In the genomic region with DNA sequence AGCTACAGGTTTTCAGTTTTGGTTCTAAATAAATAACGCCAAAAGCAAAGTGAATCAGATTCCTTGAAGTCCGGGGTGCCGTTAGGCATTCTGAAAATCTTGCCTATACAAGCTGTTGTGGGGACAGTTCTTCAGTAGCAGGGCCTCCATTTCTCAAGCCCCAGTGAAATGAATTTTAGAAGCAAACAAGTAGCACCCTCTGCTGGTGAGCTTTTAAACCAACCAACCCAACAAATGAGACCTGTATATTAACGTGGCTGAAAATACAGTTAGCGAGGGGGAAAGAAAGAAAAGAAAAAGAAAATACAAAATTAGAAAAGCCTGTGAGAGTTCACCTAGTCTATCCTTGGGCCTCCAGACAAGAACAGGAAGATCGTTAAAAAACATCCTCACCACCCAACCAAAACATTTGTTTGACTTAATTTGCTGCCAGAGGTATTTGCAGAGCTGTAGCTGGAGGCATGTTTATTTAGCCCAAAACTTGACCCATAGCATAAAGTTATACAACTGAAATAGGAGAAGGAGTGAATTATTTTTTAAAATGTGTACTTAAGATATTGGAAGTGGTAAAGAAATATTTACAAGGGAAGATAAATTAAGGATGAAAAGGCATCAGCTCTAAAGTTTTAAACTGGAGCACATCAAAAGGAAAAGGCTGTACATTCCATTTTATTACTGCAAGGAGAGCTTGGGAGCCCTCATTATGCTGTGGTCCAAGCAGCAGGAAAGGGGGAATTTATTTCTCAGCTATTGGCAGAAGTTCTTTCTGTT, we compare ENCODE assay signal across 8 cellular contexts.
DNase-seq lines count a peak whose midpoint lies in the region; ATAC-seq and TF ChIP-seq lines count a peak whose summit lies in the region.

No MANE protein-coding gene starts in this region.

- no peak overlapping the region for H3K27ac Mint-ChIP-seq in activated CD4-positive, alpha-beta T cell treated with anti-CD3 and anti-CD28 coated beads, Interleukin-2, amount 10 ng/mL, durations not matched to agents 7 days and 5 days
- no peak overlapping the region for H3K27ac Mint-ChIP-seq in immature natural killer cell

- H3K4me3 ChIP-seq in astrocyte of the cerebellum (ENCODE audit: low read depth, low read length) (no peak overlapping the region), transverse colon (no peak overlapping the region)

- peaks cover 2% of the 10 kb centered on the region for H3K27me3 Mint-ChIP-seq in activated CD4-positive, alpha-beta T cell treated with anti-CD3 and anti-CD28 coated beads, Interleukin-2, amount 10 ng/mL, durations not matched to agents 7 days and 5 days
- peaks cover 0 to 9% (median 3%) of the 10 kb centered on the region in 3 donors for H3K27me3 Mint-ChIP-seq in immature natural killer cell (ENCODE audit: low read depth in 3 of 3)

- no peaks in the 10 kb centered on the region for H3K9me3 Mint-ChIP-seq in activated CD4-positive, alpha-beta T cell treated with anti-CD3 and anti-CD28 coated beads, Interleukin-2, amount 10 ng/mL, durations not matched to agents 7 days and 5 days
- peaks cover 0 to 2% (median 0%) of the 10 kb centered on the region in 6 donors for H3K9me3 Mint-ChIP-seq in immature natural killer cell

- H3K27me3 ChIP-seq in transverse colon, result no peaks in the 10 kb centered on the region

- peak; percentile 50 for ATAC-seq in HG02885 (IDR thresholded peaks at IDR 0.05; ENCODE audit: poor library complexity, unreplicated experiment)

- no peaks in the 10 kb centered on the region for H3K36me3 Mint-ChIP-seq in activated CD4-positive, alpha-beta T cell treated with anti-CD3 and anti-CD28 coated beads, Interleukin-2, amount 10 ng/mL, durations not matched to agents 7 days and 5 days (ENCODE audit: low read depth)
- H3K36me3 Mint-ChIP-seq in immature natural killer cell, result no peaks in the 10 kb centered on the region

- no peaks in the 10 kb centered on the region for H3K36me3 ChIP-seq in transverse colon

- no peak overlapping the region for H3K27ac ChIP-seq in transverse colon

- WGBS in transverse colon (ENCODE audit: low coverage in 1 of 2), 2 donors, result 19 to 24% methylated on average over 4 to 6 of the region's 6 CpGs

- no peak overlapping the region for H3K4me3 Mint-ChIP-seq in activated CD4-positive, alpha-beta T cell treated with anti-CD3 and anti-CD28 coated beads, Interleukin-2, amount 10 ng/mL, durations not matched to agents 7 days and 5 days
- H3K4me3 Mint-ChIP-seq in immature natural killer cell, result no peak overlapping the region

- intact Hi-C loops in transverse colon (cut with DNase I; ENCODE audit: low total_unique reads), result no loop called here

- CTCF ChIA-PET in activated CD4-positive, alpha-beta T cell treated with anti-CD3 and anti-CD28 coated beads, Interleukin-2, amount 10 ng/mL, durations not matched to agents 7 days and 5 days (lab: Charles Lee), result no interaction called here

- no peaks in the 10 kb centered on the region for H3K9me3 ChIP-seq in transverse colon

- TF ChIP-seq EP300 in transverse colon (IDR thresholded peaks at IDR 0.05; ENCODE audit: low read depth), result no peak

- no peak for TF ChIP-seq POLR2A in transverse colon (IDR thresholded peaks at IDR 0.05)

- H3K4me1 Mint-ChIP-seq in activated CD4-positive, alpha-beta T cell treated with anti-CD3 and anti-CD28 coated beads, Interleukin-2, amount 10 ng/mL, durations not matched to agents 7 days and 5 days, result no peaks in the 10 kb centered on the region
- H3K4me1 Mint-ChIP-seq in immature natural killer cell, result no peaks in the 10 kb centered on the region

- peaks cover 0 to 3% (median 0%) of the 10 kb centered on the region in 4 donors for H3K4me1 ChIP-seq in transverse colon

- peak; percentile 27 for DNase-seq in activated CD4-positive, alpha-beta T cell treated with anti-CD3 and anti-CD28 coated beads, Interleukin-2, amount 10 ng/mL, durations not matched to agents 7 days and 5 days
- DNase-seq in activated CD4-positive, alpha-beta T cell treated with anti-CD3 and anti-CD28 coated beads for 1 hour, result no peak
- DNase-seq in NCI-H2196 (lab: John Stamatoyannopoulos, UW; ENCODE audit: unreplicated experiment), result peak; percentile 69
- DNase-seq in astrocyte of the cerebellum (ENCODE audit: low read depth), result peak; percentile 22
- DNase-seq in iPS-NIHi7 (ENCODE audit: extremely low spot score), result peak; percentile 69
- DNase-seq in transverse colon, result no peak
- DNase-seq in immature natural killer cell, result no peak

- POLR2A ChIA-PET in activated CD4-positive, alpha-beta T cell treated with anti-CD3 and anti-CD28 coated beads, Interleukin-2, amount 10 ng/mL, durations not matched to agents 7 days and 5 days (lab: Charles Lee), result no interaction called here

- TF ChIP-seq CTCF in astrocyte of the cerebellum (IDR thresholded peaks at IDR 0.05; ENCODE audit: low read depth, low read length, missing control alignments), result peak; percentile 73
- TF ChIP-seq CTCF in transverse colon (IDR thresholded peaks at IDR 0.05), result peak; percentile 39 to 52 (median 48)

- in situ Hi-C loops in astrocyte of the cerebellum (cut with HindIII; ENCODE audit: low sequenced_read_pairs) (no loop called here), transverse colon (cut with MboI; ENCODE audit: low pct_ligation_motif_present in 1 of 4, low pct_unique_long_range_greater_than_20kb in 1 of 4, low sequenced_read_pairs in 3 of 4) (loop anchor here in 1 of 4 donors (10.0 kb wide), 1 partner anchor 146 kb away; no protein-coding TSS in a partner anchor)

Comparison
In these comparisons a context has a peak if more than half of its experiments do, and no peak if none do; other contexts are left out.
1. DNase-seq: peak in activated CD4-positive, alpha-beta T cell treated with anti-CD3 and anti-CD28 coated beads, Interleukin-2, amount 10 ng/mL, durations not matched to agents 7 days and 5 days (single experiment), NCI-H2196 (single experiment), astrocyte of the cerebellum (single experiment) and iPS-NIHi7 (single experiment); none in activated CD4-positive, alpha-beta T cell treated with anti-CD3 and anti-CD28 coated beads for 1 hour (single experiment), transverse colon (single experiment) and immature natural killer cell (0 of 3).